1 cellular context compared by ENCODE assay signal in the genomic region with DNA sequence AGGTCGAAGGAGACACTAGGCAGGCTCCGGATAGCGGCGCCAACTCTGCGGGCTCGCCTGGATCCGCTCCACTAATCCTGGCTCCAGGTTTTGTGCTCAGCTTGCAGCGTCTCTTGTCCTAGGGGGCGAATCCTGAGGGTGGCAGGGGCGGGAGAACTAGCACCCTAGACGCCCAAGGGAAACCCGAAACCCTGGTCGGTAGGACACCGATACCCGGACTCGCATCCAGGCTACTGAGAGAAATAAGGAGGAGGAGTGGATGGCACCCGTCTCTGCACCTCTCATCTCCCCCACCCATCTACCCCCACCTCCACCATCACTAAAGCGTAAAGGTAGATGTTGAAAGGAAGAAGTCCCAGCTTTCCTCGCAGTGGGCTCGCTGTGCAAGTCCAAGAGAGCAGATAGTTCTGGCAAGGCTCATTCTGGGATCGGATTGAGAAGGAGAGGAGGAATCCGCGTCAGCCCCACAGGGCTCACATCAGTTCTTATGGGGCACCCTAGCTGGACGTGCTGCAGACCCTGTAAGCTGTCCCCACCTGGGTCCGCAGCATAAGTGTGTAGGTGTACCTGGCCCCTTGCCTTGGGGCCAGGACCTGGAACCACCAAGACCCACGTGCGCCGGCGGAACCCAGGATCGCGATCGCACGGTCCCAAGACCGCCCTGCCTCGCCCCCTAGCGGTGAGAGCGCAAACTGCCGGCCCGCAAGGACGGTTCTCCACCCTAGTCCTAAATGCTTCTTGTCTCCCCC.
A peak's percentile ranks its signal among the peaks of the same experiment; 100 is the strongest.
TF ChIP-seq lines count a peak whose summit lies in the region.

No MANE protein-coding gene starts in this region.

TF ChIP-seq in HepG2, 621 proteins besides CTCF, POLR2A, EP300 and RAD21 (continued from another document):
- TF ChIP-seq SNAPC4 (CRISPR knock-in tag; IDR thresholded peaks at IDR 0.05) (0 out of 2 replicates have a peak, but pooled peaks have one; percentile 1), ZSCAN29 (CRISPR knock-in tag; conservative IDR thresholded peaks at IDR 0.05) (no peak)
